In genomic region chrX:130330706-130331105, GRCh38 we compare ENCODE assay signal across 8 cellular contexts. TPM values are rescaled to one million over a fixed set of nuclear protein-coding genes. Genes with fewer than 3 reads are reported as not detected.
DNase-seq lines count a peak whose midpoint lies in the region; ATAC-seq, FAIRE-seq and TF ChIP-seq lines count a peak whose summit lies in the region.

No MANE protein-coding gene starts in this region.

- H3K4me3 ChIP-seq in AG10803 (ENCODE audit: low read length) (no peak overlapping the region), ascending aorta (no peak overlapping the region)

- no peaks in the 10 kb centered on the region for H3K27me3 ChIP-seq in ascending aorta

- peak; percentile 86 for FAIRE-seq in GM18507 (lab: Jason Lieb, UNC)

- no peaks in the 10 kb centered on the region for H3K4me1 ChIP-seq in ascending aorta

- peak; percentile 47 for TF ChIP-seq CTCF in AG10803 (conservative IDR thresholded peaks at IDR 0.05; ENCODE audit: low read length)
- TF ChIP-seq CTCF in osteocyte (IDR thresholded peaks at IDR 0.05), result peak; percentile 55
- peak in 1 of 3 experiments; percentile 44 for TF ChIP-seq CTCF in ascending aorta (IDR thresholded peaks at IDR 0.05)

- H3K9me3 ChIP-seq in ascending aorta, result no peaks in the 10 kb centered on the region

- ATAC-seq in HG03280 (IDR thresholded peaks at IDR 0.05; ENCODE audit: unreplicated experiment), result peak; percentile 79

- no peaks in the 10 kb centered on the region for H3K9me3 Mint-ChIP-seq in activated CD4-positive, alpha-beta memory T cell treated with anti-CD3 and anti-CD28 coated beads, Interleukin-2, amount 10 ng/mL, durations not matched to agents 7 days and 5 days
- no peaks in the 10 kb centered on the region for H3K9me3 Mint-ChIP-seq in osteocyte (ENCODE audit: unreplicated experiment)

- H3K27me3 Mint-ChIP-seq in activated CD4-positive, alpha-beta memory T cell treated with anti-CD3 and anti-CD28 coated beads, Interleukin-2, amount 10 ng/mL, durations not matched to agents 7 days and 5 days, result peaks cover 15% of the 10 kb centered on the region
- H3K27me3 Mint-ChIP-seq in osteocyte (ENCODE audit: unreplicated experiment), result peaks cover 25% of the 10 kb centered on the region

- H3K36me3 ChIP-seq in ascending aorta, result no peaks in the 10 kb centered on the region

- no peak overlapping the region for H3K27ac ChIP-seq in ascending aorta

- intact Hi-C loops in ascending aorta (cut with DNase I), result loop anchor here (10.0 kb wide), 1 partner anchor 584 kb away; no protein-coding TSS in a partner anchor

- no peak overlapping the region for H3K4me3 Mint-ChIP-seq in activated CD4-positive, alpha-beta memory T cell treated with anti-CD3 and anti-CD28 coated beads, Interleukin-2, amount 10 ng/mL, durations not matched to agents 7 days and 5 days
- peak overlapping the region; percentile 14 for H3K4me3 Mint-ChIP-seq in osteocyte (ENCODE audit: unreplicated experiment)

- CTCF ChIA-PET in activated CD4-positive, alpha-beta memory T cell treated with anti-CD3 and anti-CD28 coated beads, Interleukin-2, amount 10 ng/mL, durations not matched to agents 7 days and 5 days (lab: Charles Lee), result interaction anchor here (0.9 to 2.3 kb wide), 2 partner anchors 9 to 586 kb away, joined by 4 to 10 read pairs; partner anchors contain the start of gene SLC25A14

- H3K4me1 Mint-ChIP-seq in activated CD4-positive, alpha-beta memory T cell treated with anti-CD3 and anti-CD28 coated beads, Interleukin-2, amount 10 ng/mL, durations not matched to agents 7 days and 5 days, result no peaks in the 10 kb centered on the region
- H3K4me1 Mint-ChIP-seq in osteocyte (ENCODE audit: unreplicated experiment), result no peaks in the 10 kb centered on the region

- DNase-seq in AG10803 (ENCODE audit: low read depth), result peak; percentile 39
- no peak for DNase-seq in GM18507 (ENCODE audit: extremely low spot score, insufficient read length, low read depth)
- DNase-seq in NCI-H524 (lab: John Stamatoyannopoulos, UW), result peak; percentile 24 to 65
- DNase-seq in activated CD4-positive, alpha-beta memory T cell treated with anti-CD3 and anti-CD28 coated beads, Interleukin-2, amount 10 ng/mL, durations not matched to agents 7 days and 5 days, result peak; percentile 44
- DNase-seq in fibroblast of peridontal ligament (ENCODE audit: extremely low read depth), result peak; percentile 30
- no peak for DNase-seq in osteocyte (ENCODE audit: extremely low spot score, unreplicated experiment)
- DNase-seq in ascending aorta (ENCODE audit: low spot score in 2 of 2), result no peak

- no peak overlapping the region for H3K27ac Mint-ChIP-seq in activated CD4-positive, alpha-beta memory T cell treated with anti-CD3 and anti-CD28 coated beads, Interleukin-2, amount 10 ng/mL, durations not matched to agents 7 days and 5 days
- no peak overlapping the region for H3K27ac Mint-ChIP-seq in osteocyte (ENCODE audit: unreplicated experiment)

- no peaks in the 10 kb centered on the region for H3K36me3 Mint-ChIP-seq in activated CD4-positive, alpha-beta memory T cell treated with anti-CD3 and anti-CD28 coated beads, Interleukin-2, amount 10 ng/mL, durations not matched to agents 7 days and 5 days (ENCODE audit: low read depth)
- no peaks in the 10 kb centered on the region for H3K36me3 Mint-ChIP-seq in osteocyte (ENCODE audit: unreplicated experiment)

- POLR2A ChIA-PET in activated CD4-positive, alpha-beta memory T cell treated with anti-CD3 and anti-CD28 coated beads, Interleukin-2, amount 10 ng/mL, durations not matched to agents 7 days and 5 days (lab: Charles Lee), result interaction anchor here (1.6 kb wide), 1 partner anchor 10 kb away, joined by 3 read pairs; the partner anchor contains the start of gene SLC25A14

RNA-seq across cellular contexts. Expression of gene SLC25A14, which starts 9.0 kb away (rescaled TPM):
- total RNA-seq in activated CD4-positive, alpha-beta memory T cell treated with anti-CD3 and anti-CD28 coated beads, Interleukin-2, amount 10 ng/mL, durations not matched to agents 7 days and 5 days, result 10 to 100 TPM in 1 of 2 experiments, 1 to 10 TPM in 1; 9.4 to 10.6 TPM
- 12.8 and 15.1 TPM in 2 replicates for total RNA-seq in osteocyte
- 14.9 TPM for total RNA-seq in ascending aorta

RNA-seq across cellular contexts. Expression of gene GPR119, which starts 54.8 kb away (rescaled TPM):
- not detected for total RNA-seq in activated CD4-positive, alpha-beta memory T cell treated with anti-CD3 and anti-CD28 coated beads, Interleukin-2, amount 10 ng/mL, durations not matched to agents 7 days and 5 days
- not detected in 2 replicates for total RNA-seq in osteocyte
- total RNA-seq in ascending aorta, result not detected

Comparison
In these comparisons a context has a peak if more than half of its experiments do, and no peak if none do; other contexts are left out.
1. DNase-seq: peak in AG10803 (single experiment), NCI-H524 (2 of 2), activated CD4-positive, alpha-beta memory T cell treated with anti-CD3 and anti-CD28 coated beads, Interleukin-2, amount 10 ng/mL, durations not matched to agents 7 days and 5 days (single experiment) and fibroblast of peridontal ligament (single experiment); none in GM18507 (single experiment), osteocyte (single experiment) and ascending aorta (0 of 2).